Comparison of ENCODE assay signal across 10 cellular contexts in genomic region chr1:218823291-218823900, GRCh38.
DNase-seq lines count a peak whose midpoint lies in the region; ATAC-seq and TF ChIP-seq lines count a peak whose summit lies in the region.
"Had no signal": no experiment of that assay in that cellular context is flagged by ENCODE, and none has a peak within 500 bp of the region (broad histone marks: within the 10 kb centered on the region; RNA-seq: fewer than 3 reads in every experiment).

No MANE protein-coding gene starts in this region.

- H3K36me3 Mint-ChIP-seq in activated CD8-positive, alpha-beta memory T cell treated with anti-CD3 and anti-CD28 coated beads, Interleukin-2, amount 10 ng/mL, durations not matched to agents 7 days and 5 days = no peaks in the 10 kb centered on the region

- H3K4me3 ChIP-seq in astrocyte of the cerebellum (ENCODE audit: low read depth, low read length) (no peak overlapping the region), thyroid gland (replicated peaks in 1 of 3) (no peak overlapping the region)

- H3K27me3 Mint-ChIP-seq in activated CD8-positive, alpha-beta memory T cell treated with anti-CD3 and anti-CD28 coated beads, Interleukin-2, amount 10 ng/mL, durations not matched to agents 7 days and 5 days = no peaks in the 10 kb centered on the region

- H3K9me3 ChIP-seq in thyroid gland = no peaks in the 10 kb centered on the region

- no peak for TF ChIP-seq POLR2A in thyroid gland (IDR thresholded peaks at IDR 0.05)

- H3K4me1 Mint-ChIP-seq in activated CD8-positive, alpha-beta memory T cell treated with anti-CD3 and anti-CD28 coated beads, Interleukin-2, amount 10 ng/mL, durations not matched to agents 7 days and 5 days = no peaks in the 10 kb centered on the region

- no peak overlapping the region for H3K27ac Mint-ChIP-seq in activated CD8-positive, alpha-beta memory T cell treated with anti-CD3 and anti-CD28 coated beads, Interleukin-2, amount 10 ng/mL, durations not matched to agents 7 days and 5 days
- H3K27ac Mint-ChIP-seq: activated T-helper 2 cell treated with anti-CD3 and anti-CD28 coated beads, Interferon-gamma antibody, Interleukin-2, Interleukin-4, amounts not matched to agents 10 μg/mL and 5 μg/mL and 100 μg/mL, durations not matched to agents 14 hours and 24 hours and 36 hours; endodermal cell had no signal

- peak; percentile 62 for ATAC-seq in HG02970 (IDR thresholded peaks at IDR 0.05; ENCODE audit: low FRiP score, unreplicated experiment)
- no peak for ATAC-seq in activated CD8-positive, alpha-beta memory T cell treated with anti-CD3 and anti-CD28 coated beads, Interleukin-2, amount 10 ng/mL, durations not matched to agents 7 days and 5 days

- no peak for TF ChIP-seq CTCF in astrocyte of the cerebellum (IDR thresholded peaks at IDR 0.05; ENCODE audit: low read depth, low read length, missing control alignments)
- no peak for TF ChIP-seq CTCF in thyroid gland (IDR thresholded peaks at IDR 0.05)

- H3K4me3 Mint-ChIP-seq in activated CD8-positive, alpha-beta memory T cell treated with anti-CD3 and anti-CD28 coated beads, Interleukin-2, amount 10 ng/mL, durations not matched to agents 7 days and 5 days = no peak overlapping the region
- H3K4me3 Mint-ChIP-seq: endodermal cell had no signal

- no peaks in the 10 kb centered on the region for H3K27me3 ChIP-seq in thyroid gland

- CTCF ChIA-PET in activated CD8-positive, alpha-beta memory T cell treated with anti-CD3 and anti-CD28 coated beads, Interleukin-2, amount 10 ng/mL, durations not matched to agents 7 days and 5 days (lab: Charles Lee) = no interaction called here

- WGBS in thyroid gland, 2 donors = 70 to 76% methylated on average over 4 of the region's 4 CpGs

- no peak overlapping the region for H3K27ac ChIP-seq in thyroid gland

- in situ Hi-C loops in astrocyte of the cerebellum (cut with HindIII; ENCODE audit: low sequenced_read_pairs) = no loop called here

- no peaks in the 10 kb centered on the region for H3K9me3 Mint-ChIP-seq in activated CD8-positive, alpha-beta memory T cell treated with anti-CD3 and anti-CD28 coated beads, Interleukin-2, amount 10 ng/mL, durations not matched to agents 7 days and 5 days (ENCODE audit: low read depth)
- H3K9me3 Mint-ChIP-seq: activated T-helper 2 cell treated with anti-CD3 and anti-CD28 coated beads, Interferon-gamma antibody, Interleukin-2, Interleukin-4, amounts not matched to agents 10 μg/mL and 5 μg/mL and 100 μg/mL, durations not matched to agents 14 hours and 24 hours and 36 hours had no signal

- H3K4me1 ChIP-seq in thyroid gland = no peaks in the 10 kb centered on the region

- no peaks in the 10 kb centered on the region for H3K36me3 ChIP-seq in thyroid gland

- DNase-seq in GM04504 (ENCODE audit: low read depth) (peak; percentile 42), astrocyte of the cerebellum (ENCODE audit: low read depth) (peak; percentile 68), non-pigmented ciliary epithelial cell (ENCODE audit: low read depth) (peak; percentile 91), Kasumi-1 (lab: John Stamatoyannopoulos, UW) (no peak), NCI-H2107 (lab: John Stamatoyannopoulos, UW) (no peak), thyroid gland (no peak)
- no peak for DNase-seq in activated CD8-positive, alpha-beta memory T cell treated with anti-CD3 and anti-CD28 coated beads, Interleukin-2, amount 10 ng/mL, durations not matched to agents 7 days and 5 days
- DNase-seq: endodermal cell had no signal

- intact Hi-C loops in thyroid gland (cut with DNase I) = no loop called here

Comparison
In these comparisons a context has a peak if more than half of its experiments do, and no peak if none do; other contexts are left out.
1. DNase-seq: peak in GM04504 (single experiment), astrocyte of the cerebellum (single experiment) and non-pigmented ciliary epithelial cell (single experiment); none in Kasumi-1 (0 of 2), NCI-H2107 (single experiment), thyroid gland (0 of 2) and activated CD8-positive, alpha-beta memory T cell treated with anti-CD3 and anti-CD28 coated beads, Interleukin-2, amount 10 ng/mL, durations not matched to agents 7 days and 5 days (single experiment).